Comparison of ENCODE assay signal across 35 cellular contexts in the genomic region with DNA sequence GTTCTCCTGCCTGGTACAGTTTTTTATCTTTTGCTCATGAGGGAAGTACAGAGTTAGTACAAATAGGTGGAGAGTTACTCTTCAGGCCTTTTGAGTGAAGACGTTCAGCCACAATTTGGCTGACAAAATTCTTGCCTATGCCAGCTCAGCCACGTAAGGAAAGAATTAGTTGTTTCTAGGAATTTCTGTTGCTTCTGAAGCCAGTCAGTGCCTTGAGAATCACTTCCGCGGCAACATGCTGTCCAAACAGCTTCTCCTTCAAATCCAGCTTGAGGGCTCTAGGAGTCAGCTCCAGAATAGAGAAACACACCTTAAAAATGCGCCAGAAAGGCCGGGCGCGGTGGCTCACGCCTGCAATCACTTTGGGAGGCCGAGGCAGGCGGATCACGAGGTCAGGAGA. TPM values are rescaled to one million over a fixed set of nuclear protein-coding genes. Genes with fewer than 3 reads are reported as not detected.
"Had no signal": no experiment of that assay in that cellular context is flagged by ENCODE, and none has a peak within 500 bp of the region (broad histone marks: within the 10 kb centered on the region; RNA-seq: fewer than 3 reads in every experiment).

No MANE protein-coding gene starts in this region.

- FAIRE-seq: colon, endometrium, endothelial cell of umbilical vein had no signal

- ATAC-seq: activated CD4-positive, alpha-beta T cell treated with anti-CD3 and anti-CD28 coated beads for 36 hours; activated CD8-positive, alpha-beta memory T cell treated with anti-CD3 and anti-CD28 coated beads, Interleukin-2, amount 10 ng/mL, durations not matched to agents 7 days and 5 days; activated CD8-positive, alpha-beta T cell treated with anti-CD3 and anti-CD28 coated beads, Interleukin-2, amount 10 ng/mL, durations not matched to agents 7 days and 5 days; activated naive CD8-positive, alpha-beta T cell treated with anti-CD3 and anti-CD28 coated beads, Interleukin-2, amount 50 U/mL, for 24 hours; body of pancreas; foreskin keratinocyte; gastroesophageal sphincter; heart right ventricle had no signal

- H3K4me2 ChIP-seq: hepatocyte had no signal

- H3K27ac ChIP-seq: adrenal gland, body of pancreas, epithelial cell of prostate, esophagus squamous epithelium, foreskin keratinocyte, gastroesophageal sphincter, heart right ventricle, hepatocyte had no signal

- H3K9me3 ChIP-seq: adrenal gland, body of pancreas, esophagus squamous epithelium, gastroesophageal sphincter, heart right ventricle had no signal

- H3K79me2 ChIP-seq: hepatocyte had no signal

- H3K4me1 ChIP-seq: adrenal gland, body of pancreas, esophagus squamous epithelium, foreskin keratinocyte, gastroesophageal sphincter had no signal

- H2AFZ ChIP-seq: hepatocyte had no signal

- H3K36me3 ChIP-seq: adrenal gland, esophagus squamous epithelium, gastroesophageal sphincter, heart right ventricle had no signal

- DNase-seq: activated CD4-positive, alpha-beta memory T cell treated with anti-CD3 and anti-CD28 coated beads for 36 hours; activated CD4-positive, alpha-beta T cell treated with anti-CD3 and anti-CD28 coated beads for 36 hours; activated CD4-positive, alpha-beta T cell treated with anti-CD3 and anti-CD28 coated beads, Interleukin-2, amount 10 ng/mL, durations not matched to agents 24 days and 14 days; activated CD4-positive, CD25-positive, alpha-beta regulatory T cell; activated CD4-positive, CD25-positive, alpha-beta regulatory T cell treated with anti-CD3 and anti-CD28 coated beads, Interleukin-2, amount 50 U/mL, for 72 hours; activated CD8-positive, alpha-beta memory T cell treated with anti-CD3 and anti-CD28 coated beads, Interleukin-2, amount 10 ng/mL, durations not matched to agents 7 days and 5 days; activated CD8-positive, alpha-beta memory T cell treated with anti-CD3 and anti-CD28 coated beads, Interleukin-2, amount 50 U/mL, for 4 hours; activated CD8-positive, alpha-beta T cell treated with anti-CD3 and anti-CD28 coated beads, Interleukin-2, amount 10 ng/mL, durations not matched to agents 7 days and 5 days; activated effector memory CD4-positive, alpha-beta T cell treated with anti-CD3 and anti-CD28 coated beads, Interleukin-2, amount 50 U/mL, for 16 hours; activated naive CD4-positive, alpha-beta T cell treated with anti-CD3 and anti-CD28 coated beads for 36 hours; activated naive CD8-positive, alpha-beta T cell treated with anti-CD3 and anti-CD28 coated beads for 36 hours; activated naive CD8-positive, alpha-beta T cell treated with anti-CD3 and anti-CD28 coated beads, Interleukin-2, amount 50 U/mL, for 24 hours; activated T-cell treated with anti-CD3 and anti-CD28 coated beads, Interleukin-2, amount 50 U/mL, for 1 hour; activated T-cell treated with anti-CD3 and anti-CD28 coated beads, Interleukin-2, amount 50 U/mL, for 48 hours; adrenal gland; amygdala; aorta; body of pancreas; caudate nucleus; cortex of kidney; effector CD8-positive, alpha-beta T cell; esophagus squamous epithelium; foreskin keratinocyte; heart right ventricle; T-helper 2 cell had no signal

- H3K27me3 ChIP-seq: adrenal gland, body of pancreas had no signal

- H3K4me3 ChIP-seq: adrenal gland, body of pancreas, esophagus squamous epithelium, gastroesophageal sphincter, heart right ventricle, hepatocyte had no signal

RNA-seq across cellular contexts. Expression of a gene that starts 27.5 kb away (rescaled TPM):
- total RNA-seq: activated CD4-positive, alpha-beta memory T cell treated with anti-CD3 and anti-CD28 coated beads for 36 hours; activated CD4-positive, alpha-beta T cell treated with anti-CD3 and anti-CD28 coated beads, Interleukin-2, amount 10 ng/mL, durations not matched to agents 24 days and 14 days; activated CD8-positive, alpha-beta memory T cell treated with anti-CD3 and anti-CD28 coated beads for 36 hours; activated CD8-positive, alpha-beta memory T cell treated with anti-CD3 and anti-CD28 coated beads, Interleukin-2, amount 10 ng/mL, durations not matched to agents 7 days and 5 days; activated CD8-positive, alpha-beta T cell treated with anti-CD3 and anti-CD28 coated beads, Interleukin-2, amount 10 ng/mL, durations not matched to agents 7 days and 5 days; activated T-helper 2 cell treated with anti-CD3 and anti-CD28 coated beads, Interferon-gamma antibody, Interleukin-2, Interleukin-4, amounts not matched to agents 10 μg/mL and 5 μg/mL and 100 μg/mL, durations not matched to agents 14 hours and 24 hours and 36 hours; body of pancreas; dermis microvascular lymphatic vessel endothelial cell; endothelial cell of umbilical vein; glomerular endothelial cell had no signal
- polyA plus RNA-seq: aorta had no signal
